ENCODE assay signal across 8 cellular contexts in genomic region chr2:43226955-43227829, GRCh38. TPM values are rescaled to one million over a fixed set of nuclear protein-coding genes. Genes with fewer than 3 reads are reported as not detected.
DNase-seq lines count a peak whose midpoint lies in the region; ATAC-seq and TF ChIP-seq lines count a peak whose summit lies in the region.

No MANE protein-coding gene starts in this region.

- H3K4me3 ChIP-seq in GM06990 (replicated peaks; ENCODE audit: low read depth, low read length): peak overlapping the region; percentile 84

- peaks cover 18% of the 10 kb centered on the region for H3K36me3 Mint-ChIP-seq in chondrocyte (ENCODE audit: low read depth)

- H3K9me3 Mint-ChIP-seq in chondrocyte (ENCODE audit: low read depth): no peaks in the 10 kb centered on the region

- H3K27me3 ChIP-seq in GM06990 (replicated peaks; ENCODE audit: control insufficient read depth, insufficient read depth, low read length): no peaks in the 10 kb centered on the region

- H3K27me3 Mint-ChIP-seq in chondrocyte (ENCODE audit: low read depth): no peaks in the 10 kb centered on the region

- peak overlapping the region; percentile 77 for H3K4me3 Mint-ChIP-seq in chondrocyte (ENCODE audit: unreplicated experiment)

- ATAC-seq in HG02759 (IDR thresholded peaks at IDR 0.05; ENCODE audit: unreplicated experiment): peak; percentile 24
- ATAC-seq in HG02678 (IDR thresholded peaks at IDR 0.05; ENCODE audit: unreplicated experiment): no peak

- H3K4me1 Mint-ChIP-seq in chondrocyte (ENCODE audit: low read depth): peaks cover 37% of the 10 kb centered on the region

- TF ChIP-seq CTCF in GM06990 (IDR thresholded peaks at IDR 0.05; ENCODE audit: insufficient read depth, low read length, poor library complexity, severe bottlenecking): peak; percentile 16
- peak; percentile 74 for TF ChIP-seq CTCF in chondrocyte (IDR thresholded peaks at IDR 0.05)

- peak overlapping the region; percentile 92 for H3K27ac Mint-ChIP-seq in chondrocyte (ENCODE audit: unreplicated experiment)

- H3K36me3 ChIP-seq in GM06990 (ENCODE audit: control insufficient read depth, insufficient read depth, low read length): peaks cover 8% of the 10 kb centered on the region

- DNase-seq in GM06990 (ENCODE audit: extremely low read depth, insufficient read length) (peak; percentile 83), NCI-H2171 (lab: John Stamatoyannopoulos, UW) (peak; percentile 68), chondrocyte (ENCODE audit: low spot score) (no peak), kidney tubule cell (ENCODE audit: low spot score) (peak; percentile 80)
- DNase-seq in activated CD4-positive, CD25-positive, alpha-beta regulatory T cell treated with anti-CD3 and anti-CD28 coated beads, Interleukin-2, amount 50 U/mL, for 72 hours: peak; percentile 74
- DNase-seq in stimulated activated CD4-positive, alpha-beta T cell treated with anti-CD3 and anti-CD28 coated beads, Interleukin-15, amount 100 ng/mL, for 48 hours (ENCODE audit: low read depth in 2 of 2): peak; percentile 40 to 51

RNA-seq across cellular contexts. Expression of gene ZFP36L2, which starts 0.8 kb away (rescaled TPM):
- 95.8 to 103 TPM (median 98.3 TPM) in 3 replicates for total RNA-seq in chondrocyte
